Comparison of ENCODE assay signal across 18 cellular contexts in the genomic region with DNA sequence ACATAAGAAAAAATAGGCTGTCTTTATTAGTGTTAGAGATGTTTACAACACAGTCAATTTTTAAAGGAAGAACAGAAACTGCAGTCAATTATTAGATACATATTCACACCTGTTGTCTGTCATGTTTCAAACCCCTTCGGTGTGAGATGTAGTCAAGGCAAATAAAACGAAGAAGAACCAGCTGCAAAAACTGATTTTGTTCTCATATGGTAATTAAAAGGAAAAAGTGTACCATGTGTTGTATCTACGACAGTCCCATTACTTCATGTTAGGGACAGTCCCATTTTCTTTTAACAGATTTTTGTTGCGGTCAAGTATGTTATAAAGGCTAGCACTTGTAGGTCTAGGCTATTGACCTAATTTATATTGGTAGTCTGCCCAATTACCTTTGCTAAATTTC.
DNase-seq lines count a peak whose midpoint lies in the region; ATAC-seq and TF ChIP-seq lines count a peak whose summit lies in the region.
"Had no signal": no experiment of that assay in that cellular context is flagged by ENCODE, and none has a peak within 500 bp of the region (broad histone marks: within the 10 kb centered on the region; RNA-seq: fewer than 3 reads in every experiment).

No MANE protein-coding gene starts in this region.

- no peaks in the 10 kb centered on the region for H3K27me3 Mint-ChIP-seq in activated B cell treated with CpG ODN at 0.5 μM for 24 hours
- H3K27me3 Mint-ChIP-seq: brain, type B pancreatic cell had no signal

- ATAC-seq in GM18870 (IDR thresholded peaks at IDR 0.05; ENCODE audit: unreplicated experiment) = peak; percentile 63
- ATAC-seq in GM21526 (IDR thresholded peaks at IDR 0.05; ENCODE audit: low FRiP score, unreplicated experiment) = peak; percentile 75
- ATAC-seq in HG03095 (IDR thresholded peaks at IDR 0.05; ENCODE audit: unreplicated experiment) = peak; percentile 64
- peak; percentile 10 for ATAC-seq in activated B cell treated with CpG ODN at 0.5 μM for 24 hours (ENCODE audit: low read depth)
- no peak for ATAC-seq in stimulated activated effector memory CD8-positive, alpha-beta T cell treated with anti-CD3 and anti-CD28 coated beads, Interleukin-12 subunit alpha, Interleukin-12 subunit beta, amount 100 ng/mL, for 72 hours
- ATAC-seq: left ventricle myocardium superior, right lobe of liver, WTC11 had no signal

- H3K4me3 Mint-ChIP-seq in activated B cell treated with CpG ODN at 0.5 μM for 24 hours = no peak overlapping the region
- no peak overlapping the region for H3K4me3 Mint-ChIP-seq in stimulated activated effector memory CD8-positive, alpha-beta T cell treated with anti-CD3 and anti-CD28 coated beads, Interleukin-12 subunit alpha, Interleukin-12 subunit beta, amount 100 ng/mL, for 72 hours
- H3K4me3 Mint-ChIP-seq: activated naive CD4-positive, alpha-beta T cell treated with anti-CD3 and anti-CD28 coated beads for 36 hours; brain; nephron progenitor cell; type B pancreatic cell; WTC11 had no signal

- no peak overlapping the region for H3K27ac Mint-ChIP-seq in activated B cell treated with CpG ODN at 0.5 μM for 24 hours
- no peak overlapping the region for H3K27ac Mint-ChIP-seq in stimulated activated effector memory CD8-positive, alpha-beta T cell treated with anti-CD3 and anti-CD28 coated beads, Interleukin-12 subunit alpha, Interleukin-12 subunit beta, amount 100 ng/mL, for 72 hours
- H3K27ac Mint-ChIP-seq: activated naive CD4-positive, alpha-beta T cell treated with anti-CD3 and anti-CD28 coated beads for 36 hours; nephron progenitor cell; type B pancreatic cell; WTC11 had no signal

- POLR2A ChIA-PET in activated B cell treated with CpG ODN at 0.5 μM for 24 hours (lab: Charles Lee) = no interaction called here

- peaks cover 4% of the 10 kb centered on the region for H3K36me3 Mint-ChIP-seq in activated B cell treated with CpG ODN at 0.5 μM for 24 hours (ENCODE audit: low read depth)
- no peaks in the 10 kb centered on the region for H3K36me3 Mint-ChIP-seq in stimulated activated effector memory CD8-positive, alpha-beta T cell treated with anti-CD3 and anti-CD28 coated beads, Interleukin-12 subunit alpha, Interleukin-12 subunit beta, amount 100 ng/mL, for 72 hours
- H3K36me3 Mint-ChIP-seq: type B pancreatic cell, WTC11 had no signal

- DNase-seq in activated B cell treated with CpG ODN at 0.5 μM for 24 hours = no peak
- DNase-seq in inferior parietal cortex (ENCODE audit: extremely low spot score) = no peak
- no peak for DNase-seq in cerebellar cortex (ENCODE audit: low spot score)
- DNase-seq in dedifferentiated amniotic fluid mesenchymal stem cell (ENCODE audit: extremely low spot score) = no peak
- DNase-seq in stimulated activated effector memory CD8-positive, alpha-beta T cell treated with anti-CD3 and anti-CD28 coated beads, Interleukin-12 subunit alpha, Interleukin-12 subunit beta, amount 100 ng/mL, for 72 hours (ENCODE audit: low spot score in 2 of 2) = no peak
- DNase-seq: activated naive CD4-positive, alpha-beta T cell treated with anti-CD3 and anti-CD28 coated beads for 36 hours; left ventricle myocardium superior; MV-4-11; NCI-H510A; nephron progenitor cell; right lobe of liver; stimulated activated CD4-positive, alpha-beta T cell treated with anti-CD3 and anti-CD28 coated beads, Interleukin-2, amount 100 ng/mL, for 48 hours had no signal

- no peak for TF ChIP-seq CTCF in activated B cell treated with CpG ODN at 0.5 μM for 24 hours (IDR thresholded peaks at IDR 0.05)

- intact Hi-C loops in activated B cell treated with CpG ODN at 0.5 μM for 24 hours (cut with micrococcal nuclease) = no loop called here

- peaks cover 16% of the 10 kb centered on the region for H3K4me1 Mint-ChIP-seq in activated B cell treated with CpG ODN at 0.5 μM for 24 hours
- peaks cover 6% of the 10 kb centered on the region for H3K4me1 Mint-ChIP-seq in stimulated activated effector memory CD8-positive, alpha-beta T cell treated with anti-CD3 and anti-CD28 coated beads, Interleukin-12 subunit alpha, Interleukin-12 subunit beta, amount 100 ng/mL, for 72 hours

- H3K9me3 Mint-ChIP-seq in activated B cell treated with CpG ODN at 0.5 μM for 24 hours = no peaks in the 10 kb centered on the region
- H3K9me3 Mint-ChIP-seq in stimulated activated effector memory CD8-positive, alpha-beta T cell treated with anti-CD3 and anti-CD28 coated beads, Interleukin-12 subunit alpha, Interleukin-12 subunit beta, amount 100 ng/mL, for 72 hours = peaks cover 4% of the 10 kb centered on the region
- H3K9me3 Mint-ChIP-seq: activated naive CD4-positive, alpha-beta T cell treated with anti-CD3 and anti-CD28 coated beads for 36 hours; nephron progenitor cell had no signal

- CTCF ChIA-PET in activated B cell treated with CpG ODN at 0.5 μM for 24 hours (lab: Charles Lee) = no interaction called here
